Comparison of ENCODE assay signal across 9 cellular contexts in genomic region chr1:54331843-54332688, GRCh38.
DNase-seq lines count a peak whose midpoint lies in the region; ATAC-seq and TF ChIP-seq lines count a peak whose summit lies in the region.
"Had no signal": no experiment of that assay in that cellular context is flagged by ENCODE, and none has a peak within 500 bp of the region (broad histone marks: within the 10 kb centered on the region; RNA-seq: fewer than 3 reads in every experiment).

No MANE protein-coding gene starts in this region.

- peak in 1 of 5 donors; percentile 22 for DNase-seq in heart left ventricle
- DNase-seq in Right ventricle myocardium inferior (ENCODE audit: missing footprints): no peak
- DNase-seq in body of pancreas: peak; percentile 41 to 75 (median 62)
- DNase-seq in upper lobe of right lung: no peak
- DNase-seq in coronary artery (ENCODE audit: low spot score): no peak
- DNase-seq: brain microvascular endothelial cell had no signal

- H3K4me1 Mint-ChIP-seq in nephron: peaks cover 95% of the 10 kb centered on the region

- peak overlapping the region; percentile 61 to 74 (median 73) for H3K27ac Mint-ChIP-seq in nephron

- H3K36me3 Mint-ChIP-seq in nephron (ENCODE audit: low read depth): peaks cover 7% of the 10 kb centered on the region

- H3K27me3 ChIP-seq in heart left ventricle: no peaks in the 10 kb centered on the region
- H3K27me3 ChIP-seq in body of pancreas: no peaks in the 10 kb centered on the region
- no peaks in the 10 kb centered on the region for H3K27me3 ChIP-seq in upper lobe of right lung
- H3K27me3 ChIP-seq: brain microvascular endothelial cell had no signal

- no peak for ATAC-seq in heart left ventricle
- no peak for ATAC-seq in Right ventricle myocardium inferior
- peak; percentile 30 for ATAC-seq in body of pancreas
- no peak for ATAC-seq in upper lobe of right lung
- no peak for ATAC-seq in GM19324 (IDR thresholded peaks at IDR 0.05; ENCODE audit: low FRiP score, unreplicated experiment)
- ATAC-seq in GM19351 (IDR thresholded peaks at IDR 0.05; ENCODE audit: unreplicated experiment): no peak

- no peaks in the 10 kb centered on the region for H3K36me3 ChIP-seq in heart left ventricle
- H3K36me3 ChIP-seq in body of pancreas (replicated peaks in 1 of 2; ENCODE audit: insufficient read depth in 1 of 2, low read depth in 2 of 2): no peaks in the 10 kb centered on the region
- no peaks in the 10 kb centered on the region for H3K36me3 ChIP-seq in upper lobe of right lung
- H3K36me3 ChIP-seq: brain microvascular endothelial cell had no signal

- 52 to 62% (median 56%) methylated on average over 4 of the region's 4 CpGs for WGBS in heart left ventricle, 4 donors
- 39 to 48% methylated on average over 4 of the region's 4 CpGs for WGBS in body of pancreas, 2 donors

- no peaks in the 10 kb centered on the region for H3K27me3 Mint-ChIP-seq in nephron (ENCODE audit: low read depth)

- no peaks in the 10 kb centered on the region for H3K9me3 ChIP-seq in heart left ventricle
- no peaks in the 10 kb centered on the region for H3K9me3 ChIP-seq in body of pancreas
- H3K9me3 ChIP-seq in upper lobe of right lung: no peaks in the 10 kb centered on the region

- no peak overlapping the region for H3K4me3 ChIP-seq in heart left ventricle
- H3K4me3 ChIP-seq in body of pancreas: no peak overlapping the region
- no peak overlapping the region for H3K4me3 ChIP-seq in upper lobe of right lung
- no peak overlapping the region for H3K4me3 ChIP-seq in coronary artery

- H3K27ac ChIP-seq in heart left ventricle (peak overlapping the region in 11 of 12 donors; percentile 7 to 71 (median 38)), body of pancreas (peak overlapping the region in 1 of 4 donors; percentile 7), upper lobe of right lung (peak overlapping the region; percentile 67), coronary artery (peak overlapping the region in 1 of 2 donors; percentile 45)
- H3K27ac ChIP-seq: brain microvascular endothelial cell had no signal

- TF ChIP-seq CTCF in heart left ventricle (IDR thresholded peaks at IDR 0.05): no peak
- TF ChIP-seq CTCF in body of pancreas (IDR thresholded peaks at IDR 0.05): no peak
- TF ChIP-seq CTCF in nephron (IDR thresholded peaks at IDR 0.05; ENCODE audit: unreplicated experiment in 3 of 3): no peak
- TF ChIP-seq CTCF in upper lobe of right lung (IDR thresholded peaks at IDR 0.05): no peak
- TF ChIP-seq CTCF in coronary artery (IDR thresholded peaks at IDR 0.05): no peak

- H3K9me3 Mint-ChIP-seq in nephron: no peaks in the 10 kb centered on the region

- intact Hi-C loops in heart left ventricle (cut with DNase I) (no loop called here), Right ventricle myocardium inferior (cut with DNase I) (no loop called here), body of pancreas (cut with DNase I) (no loop called here), upper lobe of right lung (cut with DNase I) (no loop called here)

- no peak overlapping the region for H3K4me3 Mint-ChIP-seq in nephron

- peaks cover 8 to 100% (median 90%) of the 10 kb centered on the region in 12 donors for H3K4me1 ChIP-seq in heart left ventricle
- peaks cover 54% of the 10 kb centered on the region for H3K4me1 ChIP-seq in body of pancreas
- peaks cover 74% of the 10 kb centered on the region for H3K4me1 ChIP-seq in upper lobe of right lung

- TF ChIP-seq POLR2A in heart left ventricle (IDR thresholded peaks at IDR 0.05): no peak
- no peak for TF ChIP-seq POLR2A in body of pancreas (IDR thresholded peaks at IDR 0.05)

Comparison
In these comparisons a context has a peak if more than half of its experiments do, and no peak if none do; other contexts are left out.
1. DNase-seq: peak in body of pancreas (4 of 4); none in Right ventricle myocardium inferior (single experiment), upper lobe of right lung (single experiment) and coronary artery (single experiment).